In genomic region chr3:55481067-55481917, GRCh38 we compare ENCODE assay signal across 9 cellular contexts. TPM values are rescaled to one million over a fixed set of nuclear protein-coding genes. Genes with fewer than 3 reads are reported as not detected.
DNase-seq lines count a peak whose midpoint lies in the region; ATAC-seq, FAIRE-seq and TF ChIP-seq lines count a peak whose summit lies in the region.
"Had no signal": no experiment of that assay in that cellular context is flagged by ENCODE, and none has a peak within 500 bp of the region (broad histone marks: within the 10 kb centered on the region; RNA-seq: fewer than 3 reads in every experiment).

No MANE protein-coding gene starts in this region.

- POLR2A ChIA-PET in HEK293 (lab: Yijun Ruan, JAX), result no interaction called here

- ATAC-seq in GM21737 (IDR thresholded peaks at IDR 0.05; ENCODE audit: unreplicated experiment), result no peak
- no peak for ATAC-seq in HG03521 (IDR thresholded peaks at IDR 0.05; ENCODE audit: unreplicated experiment)

- WGBS in spleen, 5 donors, result 6 to 11% (median 7%) methylated on average over 41 to 45 of the region's 45 CpGs
- WGBS in small intestine, 3 donors, result 2 to 5% (median 2%) methylated on average over 41 to 45 of the region's 45 CpGs

- CTCF ChIA-PET in HEK293 (lab: Yijun Ruan, JAX), result interaction anchor here (0.6 kb wide), 2 partner anchors 267 to 275 kb away, joined by 3 read pairs; no protein-coding TSS in a partner anchor

- H3K36me3 ChIP-seq in HEK293 (ENCODE audit: control insufficient read depth in 2 of 2, insufficient read depth in 1 of 2, low read length in 2 of 2) (peaks cover 4 to 43% of the 10 kb centered on the region in 2 experiments; a peak in 2 of 3 replicates), brain microvascular endothelial cell (replicated peaks) (peaks cover 5% of the 10 kb centered on the region), iPS-20b (ENCODE audit: insufficient read depth, low read depth, low read length) (no peaks in the 10 kb centered on the region; the same call in 1 of the 2 replicates), spleen (no peaks in the 10 kb centered on the region), small intestine (ENCODE audit: control insufficient read depth in 2 of 2, insufficient read depth in 2 of 2, low read length in 2 of 2) (no peaks in the 10 kb centered on the region)

- no peak for TF ChIP-seq POLR2A in spleen (IDR thresholded peaks at IDR 0.05)

- in situ Hi-C loops in brain microvascular endothelial cell (cut with HindIII; ENCODE audit: low pct_ligation_motif_present, low sequenced_read_pairs), result loop anchor here (25.0 kb wide), 4 partner anchors 231 to 619 kb away; no protein-coding TSS in a partner anchor

- H3K9ac ChIP-seq in iPS-20b (ENCODE audit: low read depth, low read length), result no peak overlapping the region

- TF ChIP-seq CTCF in HEK293 (tag by site-specific recombination; IDR thresholded peaks at IDR 0.05), result no peak
- TF ChIP-seq CTCF in brain microvascular endothelial cell (IDR thresholded peaks at IDR 0.05; ENCODE audit: low read depth, low read length, missing control alignments), result no peak
- no peak for TF ChIP-seq CTCF in spleen (IDR thresholded peaks at IDR 0.05 in 8 of 11, conservative IDR thresholded peaks at IDR 0.05 in 3 of 11)

- H3K27me3 ChIP-seq in brain microvascular endothelial cell (replicated peaks), result no peaks in the 10 kb centered on the region
- peaks cover 96% of the 10 kb centered on the region for H3K27me3 ChIP-seq in iPS-20b (ENCODE audit: insufficient read depth, low read length)
- peaks cover 3 to 95% (median 34%) of the 10 kb centered on the region in 7 donors for H3K27me3 ChIP-seq in spleen (replicated peaks in 1 of 7)
- peaks cover 12 to 33% of the 10 kb centered on the region in 2 donors for H3K27me3 ChIP-seq in small intestine (ENCODE audit: control insufficient read depth in 2 of 2, insufficient read depth in 2 of 2, low read length in 2 of 2)

- H3K4me3 ChIP-seq in HEK293 (ENCODE audit: low read depth, low read length) (peak overlapping the region; percentile 37), brain microvascular endothelial cell (ENCODE audit: low read depth, low read length) (peak overlapping the region; percentile 90), iPS-20b (ENCODE audit: low read length) (peak overlapping the region; percentile 82), spleen (peak overlapping the region in 7 of 8 donors; percentile 9 to 59 (median 23)), small intestine (ENCODE audit: low read depth in 1 of 2, low read length in 2 of 2) (no peak overlapping the region)

- no peaks in the 10 kb centered on the region for H3K4me1 ChIP-seq in HEK293 (ENCODE audit: control insufficient read depth, insufficient read depth, low read length)
- H3K4me1 ChIP-seq in iPS-20b (ENCODE audit: insufficient read depth, low read length), result peaks cover 3% of the 10 kb centered on the region; the same call in 1 of the 2 replicates
- peaks cover 0 to 55% (median 14%) of the 10 kb centered on the region in 6 donors for H3K4me1 ChIP-seq in spleen
- no peaks in the 10 kb centered on the region for H3K4me1 ChIP-seq in small intestine (ENCODE audit: control insufficient read depth in 2 of 2, insufficient read depth in 1 of 2, low read depth in 1 of 2, low read length in 1 of 2)

- intact Hi-C loops in spleen (cut with DNase I; ENCODE audit: low total_unique reads), result loop anchor here (10.0 kb wide), 1 partner anchor 244 kb away; no protein-coding TSS in a partner anchor

- no peak for FAIRE-seq in small intestine (lab: Jason Lieb, UNC)

- DNase-seq in brain microvascular endothelial cell (peak; percentile 59), spleen (no peak), COLO829 (ENCODE audit: low spot score) (no peak), small intestine (no peak)
- DNase-seq: activated CD4-positive, alpha-beta T cell treated with anti-CD3 and anti-CD28 coated beads, Interleukin-2, amount 50 U/mL, for 48 hours had no signal

- H3K9me3 ChIP-seq in HEK293 (ENCODE audit: control insufficient read depth, insufficient read depth, low read depth, low read length) (no peaks in the 10 kb centered on the region), iPS-20b (ENCODE audit: insufficient read depth, low read depth, low read length) (peaks cover 7% of the 10 kb centered on the region; the same call in 1 of the 2 replicates), spleen (no peaks in the 10 kb centered on the region), small intestine (ENCODE audit: control insufficient read depth, low read depth) (no peaks in the 10 kb centered on the region)

- H3K27ac ChIP-seq in HEK293 (ENCODE audit: extremely low read depth, low read depth, low read length), result peak overlapping the region; percentile 31; the same call in 1 of the 2 replicates
- H3K27ac ChIP-seq in brain microvascular endothelial cell, result peak overlapping the region; percentile 86
- H3K27ac ChIP-seq in iPS-20b (ENCODE audit: low read length), result no peak overlapping the region
- no peak overlapping the region for H3K27ac ChIP-seq in spleen
- peak overlapping the region in 1 of 2 donors; percentile 55 for H3K27ac ChIP-seq in small intestine (ENCODE audit: low read depth in 1 of 2, low read length in 1 of 2)

TF ChIP-seq in HEK293, 187 proteins besides CTCF, POLR2A, EP300 and RAD21:
- TF ChIP-seq SCRT2 (tag by site-specific recombination; IDR thresholded peaks at IDR 0.05) (0 out of 2 replicates have a peak, but pooled peaks have one; percentile 10), EGR2 (tag by site-specific recombination; IDR thresholded peaks at IDR 0.05; ENCODE audit: low read depth) (no peak)

RNA-seq across cellular contexts. Expression of gene WNT5A, which starts 5.8 kb away (rescaled TPM):
- 10 to 100 TPM in 5 of 7 donors, 1 to 10 TPM in 2; 9.8 to 26.7 (median 15.6) TPM for total RNA-seq in spleen
- polyA plus RNA-seq in spleen (1 to 10 TPM; 1.1 to 1.7 (median 1.5) TPM), small intestine (1 to 10 TPM in 1 of 3 donors, under 1 TPM in 2; under 0.01 to 1.0 (median 0.22) TPM)

Comparison
In these comparisons a context has a peak if more than half of its experiments do, and no peak if none do; other contexts are left out.
1. H3K27ac ChIP-seq: peak in HEK293 (single experiment) and brain microvascular endothelial cell (single experiment); none in iPS-20b (single experiment) and spleen (0 of 8).
2. H3K4me3 ChIP-seq: peak in HEK293 (single experiment), brain microvascular endothelial cell (single experiment), iPS-20b (single experiment) and spleen (7 of 8); none in small intestine (0 of 2).